In genomic region chr4:7906171-7906581, GRCh38 we compare ENCODE assay signal across 13 cellular contexts. TPM values are rescaled to one million over a fixed set of nuclear protein-coding genes. Genes with fewer than 3 reads are reported as not detected.
DNase-seq lines count a peak whose midpoint lies in the region; ATAC-seq and TF ChIP-seq lines count a peak whose summit lies in the region.
"Had no signal": no experiment of that assay in that cellular context is flagged by ENCODE, and none has a peak within 500 bp of the region (broad histone marks: within the 10 kb centered on the region; RNA-seq: fewer than 3 reads in every experiment).

No MANE protein-coding gene starts in this region.

- intact Hi-C loops in stomach (cut with DNase I; ENCODE audit: low total_unique reads), result no loop called here

- no peaks in the 10 kb centered on the region for H3K9me3 Mint-ChIP-seq in HFFc6
- H3K9me3 Mint-ChIP-seq: activated T-helper 1 cell treated with anti-CD3 and anti-CD28 coated beads, Interleukin-12 subunit alpha, Interleukin-12 subunit beta, Interleukin-2, Interleukin-4 antibody, amounts not matched to agents 30 ng/mL and 10 ng/mL and 1 ng/mL, durations not matched to agents 14 hours and 24 hours and 36 hours; CD8-positive, alpha-beta T cell; dendritic cell treated with granulocyte-macrophage colony-stimulating factor and Interleukin-4, amounts not matched to agents 40 ng/mL and 50 ng/mL, for 4 days had no signal

- peak overlapping the region; percentile 91 for H3K27ac Mint-ChIP-seq in HFFc6
- H3K27ac Mint-ChIP-seq: activated T-helper 1 cell treated with anti-CD3 and anti-CD28 coated beads, Interleukin-12 subunit alpha, Interleukin-12 subunit beta, Interleukin-2, Interleukin-4 antibody, amounts not matched to agents 30 ng/mL and 10 ng/mL and 1 ng/mL, durations not matched to agents 14 hours and 24 hours and 36 hours; CD8-positive, alpha-beta T cell; dendritic cell treated with granulocyte-macrophage colony-stimulating factor and Interleukin-4, amounts not matched to agents 40 ng/mL and 50 ng/mL, for 4 days had no signal

- TF ChIP-seq CTCF in HFFc6 (IDR thresholded peaks at IDR 0.05), result no peak
- no peak for TF ChIP-seq CTCF in right atrium auricular region (IDR thresholded peaks at IDR 0.05)
- no peak for TF ChIP-seq CTCF in stomach (IDR thresholded peaks at IDR 0.05)

- TF ChIP-seq EP300 in stomach (IDR thresholded peaks at IDR 0.05), result no peak

- no peaks in the 10 kb centered on the region for H3K27me3 ChIP-seq in right atrium auricular region
- H3K27me3 ChIP-seq in stomach, result no peaks in the 10 kb centered on the region

- 40 to 72% (median 64%) methylated on average over 9 of the region's 9 CpGs for WGBS in stomach, 5 donors

- H3K27ac ChIP-seq in right atrium auricular region (peak overlapping the region; percentile 49 to 56), stomach (peak overlapping the region in 4 of 5 donors; percentile 58 to 77 (median 69))

- DNase-seq in HFFc6 (no peak), astrocyte of the hippocampus (ENCODE audit: low read depth, low spot score) (peak; percentile 48), right atrium auricular region (ENCODE audit: low spot score) (no peak), stomach (no peak), cerebellum (ENCODE audit: low spot score) (no peak), Ammon's horn (ENCODE audit: low spot score) (no peak)
- no peak for DNase-seq in activated CD4-positive, CD25-positive, alpha-beta regulatory T cell (lab: John Stamatoyannopoulos, UW)
- DNase-seq: activated CD4-positive, alpha-beta T cell treated with anti-CD3 and anti-CD28 coated beads for 1 hour; CD8-positive, alpha-beta T cell; SHP77 treated with DMSO at 0.1 percent for 48 hours had no signal

- peak overlapping the region; percentile 74 for H3K4me3 Mint-ChIP-seq in HFFc6
- H3K4me3 Mint-ChIP-seq: activated T-helper 1 cell treated with anti-CD3 and anti-CD28 coated beads, Interleukin-12 subunit alpha, Interleukin-12 subunit beta, Interleukin-2, Interleukin-4 antibody, amounts not matched to agents 30 ng/mL and 10 ng/mL and 1 ng/mL, durations not matched to agents 14 hours and 24 hours and 36 hours; CD8-positive, alpha-beta T cell; dendritic cell treated with granulocyte-macrophage colony-stimulating factor and Interleukin-4, amounts not matched to agents 40 ng/mL and 50 ng/mL, for 4 days had no signal

- no peaks in the 10 kb centered on the region for H3K36me3 ChIP-seq in right atrium auricular region
- H3K36me3 ChIP-seq in stomach, result no peaks in the 10 kb centered on the region

- H3K27me3 Mint-ChIP-seq in HFFc6 (ENCODE audit: insufficient read depth), result peaks cover 4% of the 10 kb centered on the region; the same call in 1 of the 2 replicates

- H3K9me3 ChIP-seq in right atrium auricular region, result no peaks in the 10 kb centered on the region
- H3K9me3 ChIP-seq in stomach, result no peaks in the 10 kb centered on the region

- peaks cover 0 to 78% of the 10 kb centered on the region in 2 donors for H3K4me1 ChIP-seq in right atrium auricular region
- H3K4me1 ChIP-seq in stomach, result peaks cover 40 to 97% (median 73%) of the 10 kb centered on the region in 4 donors

- no peak for TF ChIP-seq POLR2A in stomach (IDR thresholded peaks at IDR 0.05)

- H3K4me3 ChIP-seq in right atrium auricular region, result no peak overlapping the region
- H3K4me3 ChIP-seq in stomach, result peak overlapping the region in 1 of 4 donors; percentile 2

- H3K36me3 Mint-ChIP-seq in HFFc6 (ENCODE audit: low read depth), result peaks cover 42% of the 10 kb centered on the region

- H3K4me1 Mint-ChIP-seq in HFFc6 (ENCODE audit: low read depth), result peaks cover 97% of the 10 kb centered on the region

- no peak for ATAC-seq in HG03045 (IDR thresholded peaks at IDR 0.05; ENCODE audit: unreplicated experiment)
- ATAC-seq: CD8-positive, alpha-beta T cell had no signal

RNA-seq across cellular contexts. Expression of gene AFAP1, which starts 33.5 kb away (rescaled TPM):
- total RNA-seq in HFFc6 (2021; fragmentation: NEBNext Ultra II Directional; extraction: Animal tissue kit (Norgen Biotek cat#: 25700)), result 100 to 1,000 TPM in 5 of 6 experiments, 10 to 100 TPM in 1; 99.7 to 116 (median 107) TPM
- total RNA-seq in right atrium auricular region, result 10 to 100 TPM; 16.2 to 27.2 TPM
- 10 to 100 TPM in 4 of 5 donors, 1 to 10 TPM in 1; 7.6 to 88.9 (median 22.2) TPM for total RNA-seq in stomach
- polyA plus RNA-seq in stomach, result 1 to 10 TPM; 4.1 to 5.4 (median 5.3) TPM
- total RNA-seq in cerebellum, result 74.6 TPM
